6 cellular contexts compared by ENCODE assay signal in genomic region chr1:1374068-1374860, GRCh38. TPM values are rescaled to one million over a fixed set of nuclear protein-coding genes. Genes with fewer than 3 reads are reported as not detected.
DNase-seq lines count a peak whose midpoint lies in the region; ATAC-seq lines count a peak whose summit lies in the region.

No MANE protein-coding gene starts in this region.

- no peaks in the 10 kb centered on the region for H3K36me3 ChIP-seq in CD4-positive, alpha-beta memory T cell (ENCODE audit: insufficient read depth, low read length)

- ATAC-seq in HG03442 (IDR thresholded peaks at IDR 0.05; ENCODE audit: unreplicated experiment) (peak; percentile 3), sciatic nerve (no peak), HG03139 (IDR thresholded peaks at IDR 0.05; ENCODE audit: unreplicated experiment) (no peak)
- ATAC-seq in effector memory CD8-positive, alpha-beta T cell (replicated peaks): no peak

- intact Hi-C loops in CD4-positive, alpha-beta memory T cell (cut with micrococcal nuclease): loop anchor here (2.0 kb wide), 1 partner anchor 49 kb away; the partner anchor contains the start of genes CPTP and INTS11
- intact Hi-C loops in sciatic nerve (cut with DNase I): no loop called here

- H3K4me3 ChIP-seq in CD4-positive, alpha-beta memory T cell (ENCODE audit: low read length in 2 of 2): peak overlapping the region; percentile 42 to 73

- DNase-seq in CD4-positive, alpha-beta memory T cell: no peak
- DNase-seq in effector memory CD8-positive, alpha-beta T cell: no peak
- DNase-seq in sciatic nerve (ENCODE audit: low spot score): peak; percentile 75
- no peak for DNase-seq in ACHN

- peak overlapping the region; percentile 75 to 95 (median 82) for H3K4me3 Mint-ChIP-seq in CD4-positive, alpha-beta memory T cell
- H3K4me3 Mint-ChIP-seq in effector memory CD8-positive, alpha-beta T cell: peak overlapping the region; percentile 87 to 89

- H3K27me3 Mint-ChIP-seq in CD4-positive, alpha-beta memory T cell: no peaks in the 10 kb centered on the region
- H3K27me3 Mint-ChIP-seq in effector memory CD8-positive, alpha-beta T cell: no peaks in the 10 kb centered on the region

- no peaks in the 10 kb centered on the region for H3K9me3 ChIP-seq in CD4-positive, alpha-beta memory T cell (ENCODE audit: control insufficient read depth in 1 of 2, low read length in 2 of 2)

- no peaks in the 10 kb centered on the region for H3K9me3 Mint-ChIP-seq in CD4-positive, alpha-beta memory T cell
- no peaks in the 10 kb centered on the region for H3K9me3 Mint-ChIP-seq in effector memory CD8-positive, alpha-beta T cell

- no peaks in the 10 kb centered on the region for H3K27me3 ChIP-seq in CD4-positive, alpha-beta memory T cell (ENCODE audit: insufficient read depth, low read length)

- peaks cover 46% of the 10 kb centered on the region for H3K4me1 ChIP-seq in CD4-positive, alpha-beta memory T cell (ENCODE audit: insufficient read depth, low read length)

- POLR2A ChIA-PET in CD4-positive, alpha-beta memory T cell (lab: Charles Lee; ENCODE audit: partially characterized antibody): interaction anchor here (0.9 to 10.2 kb wide), 14 partner anchors 9 to 405 kb away, joined by 3 to 149 read pairs (median 8); partner anchors contain the start of genes B3GALT6, C1orf159, CCNL2 and MIB2

- H3K27ac Mint-ChIP-seq in CD4-positive, alpha-beta memory T cell: peak overlapping the region in 6 of 7 donors; percentile 78 to 98 (median 88)
- H3K27ac Mint-ChIP-seq in effector memory CD8-positive, alpha-beta T cell: peak overlapping the region in 1 of 2 donors; percentile 96

- CTCF ChIA-PET in CD4-positive, alpha-beta memory T cell (lab: Charles Lee; ENCODE audit: partially characterized antibody): interaction anchor here (1.1 to 1.6 kb wide), 3 partner anchors 25 to 240 kb away, joined by 3 to 6 read pairs (median 6); partner anchors contain the start of gene CCNL2

- peaks cover 0 to 16% of the 10 kb centered on the region in 2 donors for H3K36me3 Mint-ChIP-seq in CD4-positive, alpha-beta memory T cell
- peaks cover 32% of the 10 kb centered on the region for H3K36me3 Mint-ChIP-seq in effector memory CD8-positive, alpha-beta T cell (ENCODE audit: insufficient read depth)

- in situ Hi-C loops in ACHN (cut with HindIII; ENCODE audit: low pct_ligation_motif_present, low pct_unique_long_range_greater_than_20kb, low sequenced_read_pairs): no loop called here

- H3K4me1 Mint-ChIP-seq in CD4-positive, alpha-beta memory T cell: peaks cover 6 to 45% (median 28%) of the 10 kb centered on the region in 4 donors
- H3K4me1 Mint-ChIP-seq in effector memory CD8-positive, alpha-beta T cell (ENCODE audit: low read depth in 2 of 2): peaks cover 11 to 13% of the 10 kb centered on the region in 2 donors

- peak overlapping the region; percentile 88 for H3K27ac ChIP-seq in CD4-positive, alpha-beta memory T cell (ENCODE audit: low read depth, low read length)

RNA-seq across cellular contexts. Expression of gene AURKAIP1, which starts 0.7 kb away (rescaled TPM):
- 10 to 100 TPM; 60.4 to 72.7 TPM for total RNA-seq in CD4-positive, alpha-beta memory T cell
- 100 to 1,000 TPM; 159 to 179 TPM for polyA plus RNA-seq in CD4-positive, alpha-beta memory T cell
- 58.9 TPM for total RNA-seq in sciatic nerve

RNA-seq across cellular contexts. Expression of gene MXRA8, which starts 15.9 kb away (rescaled TPM):
- under 1 TPM in 1 of 2 experiments, not detected in 1; 0.35 TPM for total RNA-seq in CD4-positive, alpha-beta memory T cell
- polyA plus RNA-seq in CD4-positive, alpha-beta memory T cell: under 1 TPM in 1 of 2 donors, not detected in 1; 0.57 TPM
- 262 TPM for total RNA-seq in sciatic nerve

RNA-seq across cellular contexts. Expression of gene CCNL2, which starts 24.9 kb away (rescaled TPM):
- 100 to 1,000 TPM; 388 to 394 TPM for total RNA-seq in CD4-positive, alpha-beta memory T cell
- polyA plus RNA-seq in CD4-positive, alpha-beta memory T cell: 10 to 100 TPM; 18.3 to 36.6 TPM
- 207 TPM for total RNA-seq in sciatic nerve

RNA-seq across cellular contexts. Expression of gene DVL1, which starts 25.0 kb away (rescaled TPM):
- 10 to 100 TPM; 43.7 to 44.6 TPM for total RNA-seq in CD4-positive, alpha-beta memory T cell
- 1 to 10 TPM in 1 of 2 donors, under 1 TPM in 1; 0.19 to 1.9 TPM for polyA plus RNA-seq in CD4-positive, alpha-beta memory T cell
- 91.4 TPM for total RNA-seq in sciatic nerve

RNA-seq across cellular contexts. Expression of gene MRPL20, which starts 32.8 kb away (rescaled TPM):
- 100 to 1,000 TPM; 119 to 123 TPM for total RNA-seq in CD4-positive, alpha-beta memory T cell
- 100 to 1,000 TPM; 171 to 202 TPM for polyA plus RNA-seq in CD4-positive, alpha-beta memory T cell
- 75.6 TPM for total RNA-seq in sciatic nerve

Comparison
In these comparisons a context has a peak if more than half of its experiments do, and no peak if none do; other contexts are left out.
1. RNA of gene MXRA8, which starts 15.9 kb away (total RNA-seq): 262 TPM in sciatic nerve (single experiment); 0.35 TPM in CD4-positive, alpha-beta memory T cell; every median in the first group is over 100 times any median in the second.